In genomic region chr2:12959935-12960334, GRCh38 we compare ENCODE assay signal across 7 cellular contexts.
"Had no signal": no experiment of that assay in that cellular context is flagged by ENCODE, and none has a peak within 500 bp of the region (broad histone marks: within the 10 kb centered on the region; RNA-seq: fewer than 3 reads in every experiment).

No MANE protein-coding gene starts in this region.

- H3K4me1 Mint-ChIP-seq: IgD-negative memory B cell had no signal

- H3K27ac ChIP-seq: HL-60 had no signal

- H3K27ac Mint-ChIP-seq: IgD-negative memory B cell had no signal

- H3K4me3 ChIP-seq: K562 had no signal

- DNase-seq: KBM-7, KG1 had no signal

- ATAC-seq: HepG2, K562 had no signal

- H3K4me3 Mint-ChIP-seq: IgD-negative memory B cell had no signal

- FAIRE-seq: HepG2, HTR-8/SVneo, K562 had no signal
